1 cellular context compared by ENCODE assay signal in the genomic region with DNA sequence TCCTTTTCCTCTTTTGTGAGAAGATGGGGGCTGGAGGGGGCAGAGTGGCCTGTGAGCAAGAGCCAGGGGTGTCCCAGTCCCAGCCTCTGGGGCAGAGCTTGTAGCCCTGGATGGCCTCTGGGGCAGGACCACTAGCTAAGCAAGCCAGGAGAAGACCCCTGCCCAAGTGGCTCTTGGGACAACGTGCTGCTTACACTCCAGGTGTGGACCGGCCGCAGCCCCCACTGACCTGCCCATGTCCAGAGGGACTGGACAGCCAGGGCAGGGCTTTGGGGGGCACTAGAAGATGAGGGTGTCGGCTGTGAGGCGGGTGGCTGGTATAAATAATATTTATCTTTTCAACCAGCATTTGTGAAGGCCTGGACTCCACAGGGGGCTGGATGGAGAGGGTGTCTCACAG.
TF ChIP-seq lines count a peak whose summit lies in the region.

No MANE protein-coding gene starts in this region.

TF ChIP-seq in H1, 55 proteins besides CTCF, POLR2A, EP300 and RAD21:
- TF ChIP-seq, protein P1, sequence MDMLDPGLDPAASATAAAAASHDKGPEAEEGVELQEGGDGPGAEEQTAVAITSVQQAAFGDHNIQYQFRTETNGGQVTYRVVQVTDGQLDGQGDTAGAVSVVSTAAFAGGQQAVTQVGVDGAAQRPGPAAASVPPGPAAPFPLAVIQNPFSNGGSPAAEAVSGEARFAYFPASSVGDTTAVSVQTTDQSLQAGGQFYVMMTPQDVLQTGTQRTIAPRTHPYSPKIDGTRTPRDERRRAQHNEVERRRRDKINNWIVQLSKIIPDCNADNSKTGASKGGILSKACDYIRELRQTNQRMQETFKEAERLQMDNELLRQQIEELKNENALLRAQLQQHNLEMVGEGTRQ (IDR thresholded peaks at IDR 0.05; ENCODE audit: low read length) = no peak
- TF ChIP-seq BACH1 (IDR thresholded peaks at IDR 0.05; ENCODE audit: low read length) = no peak
- TF ChIP-seq CBX8 (IDR thresholded peaks at IDR 0.05; ENCODE audit: borderline replicate concordance, low read depth, low read length) = no peak
- TF ChIP-seq CEBPB (IDR thresholded peaks at IDR 0.05; ENCODE audit: low read depth, low read length) = no peak
- no peak for TF ChIP-seq TBP (IDR thresholded peaks at IDR 0.05; ENCODE audit: low read depth, low read length)
- TF ChIP-seq TEAD4 (IDR thresholded peaks at IDR 0.05; ENCODE audit: low read depth, low read length) = no peak
- TF ChIP-seq, protein P2, sequence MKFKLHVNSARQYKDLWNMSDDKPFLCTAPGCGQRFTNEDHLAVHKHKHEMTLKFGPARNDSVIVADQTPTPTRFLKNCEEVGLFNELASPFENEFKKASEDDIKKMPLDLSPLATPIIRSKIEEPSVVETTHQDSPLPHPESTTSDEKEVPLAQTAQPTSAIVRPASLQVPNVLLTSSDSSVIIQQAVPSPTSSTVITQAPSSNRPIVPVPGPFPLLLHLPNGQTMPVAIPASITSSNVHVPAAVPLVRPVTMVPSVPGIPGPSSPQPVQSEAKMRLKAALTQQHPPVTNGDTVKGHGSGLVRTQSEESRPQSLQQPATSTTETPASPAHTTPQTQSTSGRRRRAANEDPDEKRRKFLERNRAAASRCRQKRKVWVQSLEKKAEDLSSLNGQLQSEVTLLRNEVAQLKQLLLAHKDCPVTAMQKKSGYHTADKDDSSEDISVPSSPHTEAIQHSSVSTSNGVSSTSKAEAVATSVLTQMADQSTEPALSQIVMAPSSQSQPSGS (IDR thresholded peaks at IDR 0.05; ENCODE audit: low read length) = no peak
- TF ChIP-seq FOSL1 (IDR thresholded peaks at IDR 0.05; ENCODE audit: insufficient read depth, low read depth, low read length) = no peak
- no peak for TF ChIP-seq KDM5A (IDR thresholded peaks at IDR 0.05; ENCODE audit: low read length)
- TF ChIP-seq SIRT6 (IDR thresholded peaks at IDR 0.05; ENCODE audit: low read length) = no peak
- no peak for TF ChIP-seq GTF2F1 (IDR thresholded peaks at IDR 0.05; ENCODE audit: borderline replicate concordance, low read depth, low read length)
- no peak for TF ChIP-seq CHD2 (IDR thresholded peaks at IDR 0.05; ENCODE audit: low read length)
- no peak for TF ChIP-seq CREB1 (IDR thresholded peaks at IDR 0.05)
- TF ChIP-seq, protein P3, sequence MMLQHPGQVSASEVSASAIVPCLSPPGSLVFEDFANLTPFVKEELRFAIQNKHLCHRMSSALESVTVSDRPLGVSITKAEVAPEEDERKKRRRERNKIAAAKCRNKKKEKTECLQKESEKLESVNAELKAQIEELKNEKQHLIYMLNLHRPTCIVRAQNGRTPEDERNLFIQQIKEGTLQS (IDR thresholded peaks at IDR 0.05; ENCODE audit: insufficient read depth, low read depth, low read length) = no peak
- TF ChIP-seq SIN3A (conservative IDR thresholded peaks at IDR 0.05 in 1 of 2, IDR thresholded peaks at IDR 0.05 in 1 of 2; ENCODE audit: low read depth in 1 of 2, low read length in 2 of 2) = no peak
- no peak for TF ChIP-seq RFX5 (IDR thresholded peaks at IDR 0.05; ENCODE audit: borderline replicate concordance, low read depth, low read length)
- TF ChIP-seq POLR2AphosphoS5 (IDR thresholded peaks at IDR 0.05; ENCODE audit: low read depth, low read length) = no peak
- no peak for TF ChIP-seq PHF8 (conservative IDR thresholded peaks at IDR 0.05; ENCODE audit: low read depth, low read length)
- TF ChIP-seq EGR1 (IDR thresholded peaks at IDR 0.05; ENCODE audit: borderline replicate concordance, low read depth, low read length) = no peak
TF ChIP-seq in H1: peak in this region for 0.
